ENCODE assay signal across 9 cellular contexts in the genomic region with DNA sequence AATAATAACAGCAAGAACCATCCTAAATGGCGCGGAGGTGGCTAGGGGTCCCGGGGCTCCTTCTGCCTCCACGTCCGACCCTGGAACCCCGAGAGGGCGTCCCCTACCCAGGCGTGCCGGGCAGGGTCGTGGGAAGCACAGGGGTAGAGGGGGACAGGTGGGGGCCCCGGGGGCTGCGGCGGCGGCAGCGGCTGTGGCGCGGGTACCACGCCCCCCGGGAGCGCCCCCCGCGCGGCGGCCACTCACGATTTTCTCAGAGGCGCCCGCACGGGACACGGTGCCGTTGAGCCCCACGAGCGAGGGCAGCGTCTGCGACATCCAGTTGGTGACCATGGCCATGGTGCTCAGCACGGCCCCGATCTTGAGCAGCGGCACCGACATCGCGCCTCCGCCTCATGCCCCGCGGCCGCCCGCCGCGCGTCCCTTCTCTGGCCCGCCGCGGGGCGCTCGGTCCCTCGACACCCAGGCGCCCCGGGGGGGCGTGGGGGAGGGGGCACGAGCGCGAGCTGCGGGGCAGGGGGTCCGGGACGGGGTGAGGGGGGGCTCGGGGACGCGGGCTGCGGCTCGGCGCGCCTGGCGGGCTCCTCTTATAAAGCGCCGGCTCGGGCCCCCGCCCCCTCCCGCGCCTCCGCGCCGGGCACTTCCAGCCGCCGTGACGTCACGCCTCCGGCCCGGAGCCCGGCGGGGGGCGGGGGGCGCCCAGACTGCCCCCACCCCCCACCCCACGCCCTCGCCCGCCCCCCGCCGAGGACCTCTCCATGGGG. TPM values are rescaled to one million over a fixed set of nuclear protein-coding genes. Genes with fewer than 3 reads are reported as not detected.
DNase-seq lines count a peak whose midpoint lies in the region; ATAC-seq and TF ChIP-seq lines count a peak whose summit lies in the region.
"Had no signal": no experiment of that assay in that cellular context is flagged by ENCODE, and none has a peak within 500 bp of the region (broad histone marks: within the 10 kb centered on the region; RNA-seq: fewer than 3 reads in every experiment).

No MANE protein-coding gene starts in this region.

- 1 to 3% (median 2%) methylated on average over 34 to 95 of the region's 95 CpGs for WGBS in psoas muscle, 3 donors

- no peaks in the 10 kb centered on the region for H3K36me3 Mint-ChIP-seq in glutamatergic neuron (ENCODE audit: unreplicated experiment)

- H3K9me3 ChIP-seq in psoas muscle (no peaks in the 10 kb centered on the region), BE2C (no peaks in the 10 kb centered on the region)

- TF ChIP-seq CTCF in glutamatergic neuron (IDR thresholded peaks at IDR 0.05; ENCODE audit: partially characterized antibody, unreplicated experiment) (no peak), psoas muscle (IDR thresholded peaks at IDR 0.05) (no peak), BE2C (IDR thresholded peaks at IDR 0.05; ENCODE audit: low read depth, low read length) (no peak)

- intact Hi-C loops in psoas muscle (cut with DNase I) = no loop called here

- no peak overlapping the region for H3K27ac Mint-ChIP-seq in glutamatergic neuron (ENCODE audit: unreplicated experiment)

- H3K4me1 Mint-ChIP-seq in glutamatergic neuron (ENCODE audit: low read depth, unreplicated experiment) = peaks cover 7% of the 10 kb centered on the region

- peak overlapping the region; percentile 69 for H3K4me3 Mint-ChIP-seq in glutamatergic neuron (ENCODE audit: unreplicated experiment)

- H3K36me3 ChIP-seq in psoas muscle (ENCODE audit: insufficient read depth in 1 of 2, low read depth in 1 of 2) = no peaks in the 10 kb centered on the region
- H3K36me3 ChIP-seq in BE2C = no peaks in the 10 kb centered on the region

- H3K27me3 ChIP-seq in psoas muscle (ENCODE audit: insufficient read depth in 3 of 3, low read length in 2 of 3) (peaks cover 0 to 65% (median 14%) of the 10 kb centered on the region in 3 donors), BE2C (peaks cover 17% of the 10 kb centered on the region)

- peak in 1 of 4 donors; percentile 19 for ATAC-seq in psoas muscle
- ATAC-seq in HG02763 (IDR thresholded peaks at IDR 0.05; ENCODE audit: unreplicated experiment) = no peak
- no peak for ATAC-seq in HG02571 (IDR thresholded peaks at IDR 0.05; ENCODE audit: unreplicated experiment)

- H3K4me3 ChIP-seq in psoas muscle (peak overlapping the region; percentile 58), BE2C (ENCODE audit: low read depth, low read length) (no peak overlapping the region)

- peaks cover 9% of the 10 kb centered on the region for H3K9me3 Mint-ChIP-seq in glutamatergic neuron (ENCODE audit: unreplicated experiment)

- H3K4me1 ChIP-seq in psoas muscle = no peaks in the 10 kb centered on the region
- H3K4me1 ChIP-seq in BE2C = no peaks in the 10 kb centered on the region

- no peak overlapping the region for H3K27ac ChIP-seq in psoas muscle

- H3K27me3 Mint-ChIP-seq in glutamatergic neuron (ENCODE audit: unreplicated experiment) = peaks cover 6% of the 10 kb centered on the region

- DNase-seq in ELR (ENCODE audit: low read depth) (peak; percentile 20), NCI-H82 treated with DMSO at 0.1 percent for 48 hours (lab: John Stamatoyannopoulos, UW; ENCODE audit: unreplicated experiment) (peak; percentile 2), glutamatergic neuron (peak; percentile 47), psoas muscle (no peak), BE2C (no peak), NCI-H1436 treated with DMSO at 0.1 percent for 48 hours (lab: John Stamatoyannopoulos, UW) (no peak)
- DNase-seq: stimulated activated CD4-positive, alpha-beta T cell treated with anti-CD3 and anti-CD28 coated beads, Interleukin-1b, Interleukin-23, amount 100 ng/mL, for 48 hours had no signal

RNA-seq across cellular contexts. Expression of a gene that starts 22.9 kb away (rescaled TPM):
- total RNA-seq in glutamatergic neuron (ENCODE audit: unreplicated experiment) = 19.5 TPM
- 1 to 10 TPM in 3 of 4 donors, under 1 TPM in 1; 0.48 to 5.1 (median 1.4) TPM for total RNA-seq in psoas muscle
- polyA plus RNA-seq in psoas muscle = 1 to 10 TPM in 1 of 3 donors, under 1 TPM in 2; 0.88 to 1.0 (median 0.90) TPM
- polyA plus RNA-seq in BE2C (2012; ENCODE audit: insufficient read depth, insufficient read length, low read depth) = 0.43 TPM

Comparison
In these comparisons a context has a peak if more than half of its experiments do, and no peak if none do; other contexts are left out.
1. DNase-seq: peak in ELR (single experiment), NCI-H82 treated with DMSO at 0.1 percent for 48 hours (single experiment) and glutamatergic neuron (single experiment); none in psoas muscle (0 of 2), BE2C (single experiment) and NCI-H1436 treated with DMSO at 0.1 percent for 48 hours (single experiment).